Comparison of ENCODE assay signal across 8 cellular contexts in genomic region chr9:35493119-35493518, GRCh38. TPM values are rescaled to one million over a fixed set of nuclear protein-coding genes. Genes with fewer than 3 reads are reported as not detected.
DNase-seq lines count a peak whose midpoint lies in the region; ATAC-seq and TF ChIP-seq lines count a peak whose summit lies in the region.
"Not testable (repeated sequence)": the region's sequence is repeated elsewhere in the genome, so short reads cannot be mapped to it uniquely, and the experiment has no call there.

No MANE protein-coding gene starts in this region.

- WGBS in mesenchymal stem cell = no CpG with 5 or more reads among the region's 1 CpG
- WGBS in sigmoid colon, 2 donors = 54 to 81% methylated on average over 1 of the region's 1 CpG

- H3K27ac ChIP-seq in HEK293 (ENCODE audit: extremely low read depth, low read depth, low read length); mesenchymal stem cell (ENCODE audit: low read length, poor library complexity, severe bottlenecking): not testable (repeated sequence)
- H3K27ac ChIP-seq in RWPE2 (ENCODE audit: poor library complexity, severe bottlenecking) (peak overlapping the region; percentile 94), sigmoid colon (peak overlapping the region; percentile 94 to 99 (median 98)), subcutaneous abdominal adipose tissue (ENCODE audit: low read depth, low read length) (peak overlapping the region; percentile 97), vagina (peak overlapping the region; percentile 95)

- H3K18ac ChIP-seq in mesenchymal stem cell (ENCODE audit: low read depth in 1 of 2, low read length in 2 of 2) = not testable (repeated sequence)

- H3K9ac ChIP-seq in adipocyte (ENCODE audit: low read length) (peak overlapping the region; percentile 99), mesenchymal stem cell (ENCODE audit: low read length) (peak overlapping the region; percentile 97)
- not testable (repeated sequence) for H3K9ac ChIP-seq in subcutaneous abdominal adipose tissue (ENCODE audit: low read length in 5 of 5)

- H3K4me3 Mint-ChIP-seq in chondrocyte (ENCODE audit: unreplicated experiment) = peak overlapping the region; percentile 35

- H3K4me2 ChIP-seq in mesenchymal stem cell (ENCODE audit: low read length, poor library complexity, severe bottlenecking) = not testable (repeated sequence)

- H2BK12ac ChIP-seq in mesenchymal stem cell (ENCODE audit: low read length in 2 of 2) = not testable (repeated sequence)

- intact Hi-C loops in sigmoid colon (cut with DNase I) = loop anchor here (5.0 kb wide), 1 partner anchor 44 kb away; no protein-coding TSS in a partner anchor
- intact Hi-C loops in vagina (cut with DNase I) = loop anchor here (5.0 kb wide), 1 partner anchor 109 kb away; no protein-coding TSS in a partner anchor

- not testable (repeated sequence) for H4K91ac ChIP-seq in mesenchymal stem cell (ENCODE audit: low read length)

- not testable (repeated sequence) for ATAC-seq in RWPE2 (ENCODE audit: low read depth)

- H3K9me3 Mint-ChIP-seq in chondrocyte (ENCODE audit: low read depth) = not testable (repeated sequence)

- not testable (repeated sequence) for H4K8ac ChIP-seq in mesenchymal stem cell (ENCODE audit: low read length)

- H3K23ac ChIP-seq in mesenchymal stem cell (ENCODE audit: low read length in 2 of 2) = not testable (repeated sequence)

- not testable (repeated sequence) for H3K79me1 ChIP-seq in mesenchymal stem cell (replicated peaks; ENCODE audit: low read length, poor library complexity, severe bottlenecking)

- not testable (repeated sequence) for H2BK5ac ChIP-seq in mesenchymal stem cell (ENCODE audit: low read depth, low read length, poor library complexity, severe bottlenecking)

- peaks cover 58% of the 10 kb centered on the region for H3K4me1 Mint-ChIP-seq in chondrocyte (ENCODE audit: low read depth)

- H3K4me3 ChIP-seq in HEK293 (ENCODE audit: low read depth, low read length); RWPE2 (ENCODE audit: severe bottlenecking); mesenchymal stem cell (ENCODE audit: insufficient read depth in 1 of 2, low read depth in 1 of 2, low read length in 2 of 2); sigmoid colon; subcutaneous abdominal adipose tissue (ENCODE audit: low read depth in 1 of 5, low read length in 5 of 5); vagina: not testable (repeated sequence)
- H3K4me3 ChIP-seq in adipocyte (ENCODE audit: low read length) = peak overlapping the region; percentile 97

- H3K9me3 ChIP-seq in HEK293 (ENCODE audit: control insufficient read depth, insufficient read depth, low read depth, low read length); RWPE2 (ENCODE audit: severe bottlenecking); adipocyte (ENCODE audit: control insufficient read depth, low read length); mesenchymal stem cell (ENCODE audit: control insufficient read depth, low read length); sigmoid colon; subcutaneous abdominal adipose tissue (ENCODE audit: control insufficient read depth in 5 of 5, low read length in 5 of 5); vagina: not testable (repeated sequence)

- not testable (repeated sequence) for TF ChIP-seq CTCF in HEK293 (tag by site-specific recombination; IDR thresholded peaks at IDR 0.05); RWPE2 (IDR thresholded peaks at IDR 0.05; ENCODE audit: poor library complexity, severe bottlenecking); chondrocyte (IDR thresholded peaks at IDR 0.05); sigmoid colon (IDR thresholded peaks at IDR 0.05); vagina (IDR thresholded peaks at IDR 0.05)

- not testable (repeated sequence) for H3K27me3 ChIP-seq in RWPE2 (ENCODE audit: insufficient read depth, poor library complexity, severe bottlenecking); adipocyte (replicated peaks; ENCODE audit: control insufficient read depth, insufficient read depth, low read length); mesenchymal stem cell (ENCODE audit: control insufficient read depth in 1 of 2, insufficient read depth in 1 of 2, low read length in 2 of 2); sigmoid colon; subcutaneous abdominal adipose tissue (ENCODE audit: control insufficient read depth in 5 of 5, insufficient read depth in 4 of 5, low read length in 5 of 5); vagina

- not testable (repeated sequence) for H2BK120ac ChIP-seq in mesenchymal stem cell (ENCODE audit: low read depth, low read length)

- H3K36me3 Mint-ChIP-seq in chondrocyte (ENCODE audit: low read depth) = peaks cover 12% of the 10 kb centered on the region

- not testable (repeated sequence) for H3K4ac ChIP-seq in mesenchymal stem cell (ENCODE audit: low read depth in 1 of 2, low read length in 2 of 2)

- H2AFZ ChIP-seq in mesenchymal stem cell (ENCODE audit: low read depth, low read length) = not testable (repeated sequence)

- not testable (repeated sequence) for H3K36me3 ChIP-seq in HEK293 (ENCODE audit: control insufficient read depth in 2 of 2, insufficient read depth in 1 of 2, low read length in 2 of 2); sigmoid colon; subcutaneous abdominal adipose tissue (ENCODE audit: control insufficient read depth in 5 of 5, insufficient read depth in 5 of 5, low read length in 5 of 5); vagina
- peaks cover 31% of the 10 kb centered on the region for H3K36me3 ChIP-seq in RWPE2 (ENCODE audit: low read depth)
- peaks cover 17% of the 10 kb centered on the region for H3K36me3 ChIP-seq in adipocyte (ENCODE audit: control insufficient read depth, insufficient read depth, low read length, severe bottlenecking)
- peaks cover 2 to 25% of the 10 kb centered on the region in 2 experiments for H3K36me3 ChIP-seq in mesenchymal stem cell (ENCODE audit: control insufficient read depth in 1 of 2, insufficient read depth in 2 of 2, low read depth in 1 of 2, low read length in 2 of 2)

- not testable (repeated sequence) for DNase-seq in RWPE2 (ENCODE audit: low spot score); adipocyte (ENCODE audit: low read depth); chondrocyte (ENCODE audit: low spot score); mesenchymal stem cell; sigmoid colon; vagina (ENCODE audit: extremely low spot score in 2 of 2)

- H3K14ac ChIP-seq in mesenchymal stem cell (ENCODE audit: low read length in 2 of 2) = not testable (repeated sequence)

- H3K27ac Mint-ChIP-seq in chondrocyte (ENCODE audit: unreplicated experiment) = peak overlapping the region; percentile 8

- not testable (repeated sequence) for H2AK5ac ChIP-seq in mesenchymal stem cell (ENCODE audit: low read length, severe bottlenecking)

- not testable (repeated sequence) for H2BK15ac ChIP-seq in mesenchymal stem cell (ENCODE audit: low read depth, poor library complexity, severe bottlenecking)

- CTCF ChIA-PET in HEK293 (lab: Yijun Ruan, JAX) = interaction anchor here (0.7 to 0.9 kb wide), 2 partner anchors 9 to 60 kb away, joined by 3 read pairs; no protein-coding TSS in a partner anchor

- TF ChIP-seq POLR2A in sigmoid colon (IDR thresholded peaks at IDR 0.05); vagina (IDR thresholded peaks at IDR 0.05): not testable (repeated sequence)

- H3K4me1 ChIP-seq in HEK293 (ENCODE audit: control insufficient read depth, insufficient read depth, low read length); mesenchymal stem cell (ENCODE audit: control insufficient read depth, insufficient read depth, low read depth, low read length): not testable (repeated sequence)
- H3K4me1 ChIP-seq in RWPE2 (ENCODE audit: insufficient read depth, poor library complexity, severe bottlenecking) (peaks cover 15% of the 10 kb centered on the region), adipocyte (ENCODE audit: control insufficient read depth, insufficient read depth, low read length) (peaks cover 37% of the 10 kb centered on the region), sigmoid colon (peaks cover 0 to 59% (median 37%) of the 10 kb centered on the region in 4 donors), subcutaneous abdominal adipose tissue (ENCODE audit: control insufficient read depth in 5 of 5, insufficient read depth in 5 of 5, low read length in 5 of 5) (peaks cover 6 to 47% (median 42%) of the 10 kb centered on the region in 5 donors), vagina (peaks cover 31% of the 10 kb centered on the region)

- not testable (repeated sequence) for TF ChIP-seq EP300 in sigmoid colon (IDR thresholded peaks at IDR 0.05)

- POLR2A ChIA-PET in HEK293 (lab: Yijun Ruan, JAX) = interaction anchor here (0.9 kb wide), 1 partner anchor 25 kb away, joined by 4 read pairs; no protein-coding TSS in a partner anchor

- not testable (repeated sequence) for H3K27me3 Mint-ChIP-seq in chondrocyte (ENCODE audit: low read depth)

TF ChIP-seq in HEK293, 187 proteins besides CTCF, POLR2A, EP300 and RAD21 (continues in another document):
- TF ChIP-seq ZNF146 (tag by site-specific recombination; IDR thresholded peaks at IDR 0.05) = peak; percentile 94
- peak; percentile 83; the same call in 1 of the 2 replicates for TF ChIP-seq ZNF580 (tag by site-specific recombination; IDR thresholded peaks at IDR 0.05)

RNA-seq across cellular contexts. Expression of gene RUSC2, which starts 3.2 kb away (rescaled TPM):
- total RNA-seq in chondrocyte (96.3 to 135 TPM (median 107 TPM) in 3 replicates), sigmoid colon (10 to 100 TPM; 30.9 to 47.1 (median 43.4) TPM), vagina (18.9 TPM)
- polyA plus RNA-seq in mesenchymal stem cell (2013, experiment 1 of 2) = 13.1 TPM
- 12.6 TPM for polyA plus RNA-seq in mesenchymal stem cell (2013, experiment 2 of 2)
- polyA plus RNA-seq in sigmoid colon = 1 to 10 TPM in 2 of 3 donors, under 1 TPM in 1; 0.92 to 5.6 (median 1.2) TPM
